Comparison of ENCODE assay signal across 8 cellular contexts in the genomic region with DNA sequence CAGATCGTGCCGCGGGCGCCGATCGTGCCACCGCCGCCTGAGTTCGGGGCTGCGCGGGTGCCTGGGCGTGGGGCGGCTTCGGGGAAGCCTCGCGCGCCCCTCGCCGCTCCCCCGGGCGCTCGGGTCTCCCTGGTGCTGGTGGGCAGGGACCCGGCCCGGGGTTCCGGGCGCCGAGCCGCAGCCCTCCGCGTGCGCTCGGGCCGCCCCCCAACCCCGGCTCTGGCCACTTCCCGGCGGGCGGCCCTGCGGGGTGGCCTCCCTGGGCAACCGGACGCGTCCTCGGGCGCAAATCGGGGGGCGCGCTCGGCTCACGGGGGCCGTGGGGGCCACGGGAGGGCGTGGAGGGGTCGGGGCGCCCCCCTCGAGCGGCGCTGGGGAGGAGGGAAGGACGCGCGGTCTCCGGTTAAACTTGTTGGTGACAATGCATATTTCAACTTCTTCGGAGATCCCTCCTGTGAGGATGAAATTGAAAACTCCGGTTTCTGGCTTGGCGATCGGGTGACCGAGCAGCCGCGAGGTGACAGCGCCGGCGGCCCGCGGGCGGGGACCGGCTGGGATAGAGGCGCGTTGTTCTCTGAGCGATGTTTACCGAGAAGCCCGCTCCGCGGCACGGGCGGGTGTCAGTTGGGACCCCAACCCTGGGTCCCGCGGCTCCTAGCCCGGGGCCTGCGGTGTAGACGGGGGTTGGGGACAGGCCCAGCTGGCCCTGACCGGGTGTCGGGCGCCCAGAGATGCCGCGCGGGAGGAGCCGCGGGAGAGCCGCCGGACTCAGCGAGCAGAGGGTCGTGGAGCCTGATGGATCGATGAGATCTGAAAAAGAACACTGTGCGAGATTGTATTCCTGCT. TPM values are rescaled to one million over a fixed set of nuclear protein-coding genes. Genes with fewer than 3 reads are reported as not detected.
DNase-seq lines count a peak whose midpoint lies in the region; ATAC-seq and TF ChIP-seq lines count a peak whose summit lies in the region.

No MANE protein-coding gene starts in this region.

- intact Hi-C loops in lower leg skin (cut with DNase I; ENCODE audit: low total_unique reads): loop anchor here (10.0 kb wide), 1 partner anchor 72 kb away; no protein-coding TSS in a partner anchor

- H3K4me3 Mint-ChIP-seq in chondrocyte (ENCODE audit: unreplicated experiment): peak overlapping the region; percentile 84

- no peaks in the 10 kb centered on the region for H3K36me3 Mint-ChIP-seq in chondrocyte (ENCODE audit: low read depth)

- peak overlapping the region; percentile 69 to 81 (median 72) for H3K4me3 ChIP-seq in BLaER1 treated with 17β-estradiol and CSF1 and Interleukin-3, amounts not matched to agents 10 nM and 100 nM
- peak overlapping the region; percentile 73 for H3K4me3 ChIP-seq in lower leg skin (ENCODE audit: low read depth, poor library complexity, severe bottlenecking)

- peaks cover 5 to 24% (median 17%) of the 10 kb centered on the region in 10 experiments; a peak in 18 of 20 replicates for H3K4me1 ChIP-seq in BLaER1 treated with 17β-estradiol and CSF1 and Interleukin-3, amounts not matched to agents 10 nM and 100 nM

- no peak for TF ChIP-seq CTCF in chondrocyte (IDR thresholded peaks at IDR 0.05)
- TF ChIP-seq CTCF in lower leg skin (IDR thresholded peaks at IDR 0.05): no peak

- H3K27me3 ChIP-seq in BLaER1 treated with 17β-estradiol and CSF1 and Interleukin-3, amounts not matched to agents 10 nM and 100 nM: peaks cover 63 to 78% (median 73%) of the 10 kb centered on the region in 11 experiments

- no peaks in the 10 kb centered on the region for H3K27me3 Mint-ChIP-seq in chondrocyte (ENCODE audit: low read depth)

- DNase-seq in KBM-7 (peak; percentile 23), chondrocyte (ENCODE audit: low spot score) (no peak), lower leg skin (ENCODE audit: low spot score in 2 of 2) (peak in 1 of 2 donors; percentile 86), superior temporal gyrus (ENCODE audit: extremely low spot score) (peak; percentile 30), COLO829 (ENCODE audit: low spot score) (no peak)

- peak overlapping the region; percentile 93 for H3K27ac Mint-ChIP-seq in chondrocyte (ENCODE audit: unreplicated experiment)

- no peaks in the 10 kb centered on the region for H3K9me3 Mint-ChIP-seq in chondrocyte (ENCODE audit: low read depth)

- H3K36me3 ChIP-seq in BLaER1 treated with 17β-estradiol and CSF1 and Interleukin-3, amounts not matched to agents 10 nM and 100 nM: no peaks in the 10 kb centered on the region

- peaks cover 71% of the 10 kb centered on the region for H3K4me1 Mint-ChIP-seq in chondrocyte (ENCODE audit: low read depth)

- no peak for TF ChIP-seq POLR2A in lower leg skin (IDR thresholded peaks at IDR 0.05)

- H3K9me3 ChIP-seq in BLaER1 treated with 17β-estradiol and CSF1 and Interleukin-3, amounts not matched to agents 10 nM and 100 nM (replicated peaks in 1 of 11): no peaks in the 10 kb centered on the region

- peak overlapping the region; percentile 46 to 80 (median 72); a peak in 21 of 22 replicates for H3K9ac ChIP-seq in BLaER1 treated with 17β-estradiol and CSF1 and Interleukin-3, amounts not matched to agents 10 nM and 100 nM

- H3K27ac ChIP-seq in BLaER1 treated with 17β-estradiol and CSF1 and Interleukin-3, amounts not matched to agents 10 nM and 100 nM: peak overlapping the region in 7 of 11 experiments; percentile 32 to 62 (median 48); a peak in 12 of 22 replicates

- no peak for ATAC-seq in GM19328 (IDR thresholded peaks at IDR 0.05; ENCODE audit: unreplicated experiment)
- ATAC-seq in HG03571 (IDR thresholded peaks at IDR 0.05; ENCODE audit: unreplicated experiment): no peak

- in situ Hi-C loops in KBM-7 (cut with MboI; ENCODE audit: low pct_unique_long_range_greater_than_20kb, low sequenced_read_pairs): no loop called here

- peak overlapping the region; percentile 95 to 99 (median 96) for H3K4me2 ChIP-seq in BLaER1 treated with 17β-estradiol and CSF1 and Interleukin-3, amounts not matched to agents 10 nM and 100 nM

- peaks cover 0 to 36% (median 9%) of the 10 kb centered on the region in 11 experiments; a peak in 12 of 22 replicates for H4K20me1 ChIP-seq in BLaER1 treated with 17β-estradiol and CSF1 and Interleukin-3, amounts not matched to agents 10 nM and 100 nM

- 1% methylated on average over 47 to 59 of the region's 102 CpGs for WGBS in lower leg skin, 2 donors

RNA-seq across cellular contexts. Expression of gene SH3BP4, which starts 0.7 kb away (rescaled TPM):
- total RNA-seq in chondrocyte: 42.4 to 51.9 TPM (median 50.4 TPM) in 3 replicates
- total RNA-seq in lower leg skin: 10 to 100 TPM; 29.1 to 57.8 (median 42.6) TPM

Comparison
In these comparisons a context has a peak if more than half of its experiments do, and no peak if none do; other contexts are left out.
1. DNase-seq: peak in KBM-7 (single experiment) and superior temporal gyrus (single experiment); none in chondrocyte (single experiment) and COLO829 (single experiment).